In genomic region chr6:20931772-20932171, GRCh38 we compare ENCODE assay signal across 18 cellular contexts.
DNase-seq lines count a peak whose midpoint lies in the region; ATAC-seq, FAIRE-seq and TF ChIP-seq lines count a peak whose summit lies in the region.
"Had no signal": no experiment of that assay in that cellular context is flagged by ENCODE, and none has a peak within 500 bp of the region (broad histone marks: within the 10 kb centered on the region; RNA-seq: fewer than 3 reads in every experiment).

No MANE protein-coding gene starts in this region.

- no peak overlapping the region for H3K4me3 Mint-ChIP-seq in neural progenitor cell
- H3K4me3 Mint-ChIP-seq: B cell; CD8-positive, alpha-beta T cell; H9; HFFc6 had no signal

- BruUV-seq in Panc1 (replicated peaks; lab: Mats Ljungman, UMichigan), result no TSS peak

- no peaks in the 10 kb centered on the region for H3K79me2 ChIP-seq in neural progenitor cell (ENCODE audit: low read depth)

- no peaks in the 10 kb centered on the region for H3K27me3 ChIP-seq in Panc1 (ENCODE audit: control insufficient read depth, insufficient read depth, low read length)
- H3K27me3 ChIP-seq in neural progenitor cell, result no peaks in the 10 kb centered on the region
- H3K27me3 ChIP-seq: BLaER1 treated with 17β-estradiol and CSF1 and Interleukin-3, amounts not matched to agents 10 nM and 100 nM had no signal

- H3K4me3 ChIP-seq in Panc1 (ENCODE audit: low read depth in 2 of 2, low read length in 2 of 2) (no peak overlapping the region), neural progenitor cell (no peak overlapping the region)
- H3K4me3 ChIP-seq: BLaER1 treated with 17β-estradiol and CSF1 and Interleukin-3, amounts not matched to agents 10 nM and 100 nM; K562 had no signal

- peaks cover 31% of the 10 kb centered on the region for H3F3A ChIP-seq in neural progenitor cell (ENCODE audit: low read depth)

- H3K27ac ChIP-seq in Panc1 (ENCODE audit: low read length), result peak overlapping the region; percentile 7; the same call in 1 of the 2 replicates
- H3K27ac ChIP-seq in neural progenitor cell, result peak overlapping the region; percentile 94
- H3K27ac ChIP-seq: BLaER1 treated with 17β-estradiol and CSF1 and Interleukin-3, amounts not matched to agents 10 nM and 100 nM had no signal

- peak; percentile 53 for FAIRE-seq in D721Med (lab: Jason Lieb, UNC)
- FAIRE-seq: G401.6, GM12891, K562 had no signal

- H3K36me3 Mint-ChIP-seq in neural progenitor cell, result no peaks in the 10 kb centered on the region

- TF ChIP-seq CTCF in D721Med (IDR thresholded peaks at IDR 0.05; ENCODE audit: insufficient read depth, missing control alignments) (no peak), Panc1 (IDR thresholded peaks at IDR 0.05) (no peak), neural progenitor cell (IDR thresholded peaks at IDR 0.05) (no peak)

- H3K4me1 ChIP-seq in Panc1 (ENCODE audit: control insufficient read depth, insufficient read depth, low read length) (peaks cover 13% of the 10 kb centered on the region; the same call in 1 of the 2 replicates), neural progenitor cell (peaks cover 39% of the 10 kb centered on the region)
- H3K4me1 ChIP-seq: BLaER1 treated with 17β-estradiol and CSF1 and Interleukin-3, amounts not matched to agents 10 nM and 100 nM had no signal

- CTCF ChIA-PET in HEK293T (lab: Yijun Ruan, JAX) (interaction anchor here (0.6 kb wide), 1 partner anchor 242 kb away, joined by 3 read pairs; no protein-coding TSS in a partner anchor), Panc1 (lab: Charles Lee) (no interaction called here)

- no peak for DNase-seq in D721Med (ENCODE audit: insufficient read length, low spot score)
- no peak for DNase-seq in HEK293T (ENCODE audit: extremely low spot score)
- no peak for DNase-seq in Panc1 (ENCODE audit: low read depth, low spot score)
- no peak for DNase-seq in neural progenitor cell (ENCODE audit: low spot score)
- DNase-seq in SIG-M5 treated with dmso at 0.1 percent for 504 hours (lab: John Stamatoyannopoulos, UW; ENCODE audit: unreplicated experiment), result no peak
- no peak for DNase-seq in activated T-cell treated with anti-CD3 and anti-CD28 coated beads, Interleukin-2, amount 50 U/mL, for 48 hours
- DNase-seq: CD8-positive, alpha-beta T cell; GOT3; H9; HFFc6; IMR-90; Karpas-422 had no signal

- no peaks in the 10 kb centered on the region for H4K20me1 ChIP-seq in neural progenitor cell (ENCODE audit: low read depth)
- H4K20me1 ChIP-seq: BLaER1 treated with 17β-estradiol and CSF1 and Interleukin-3, amounts not matched to agents 10 nM and 100 nM had no signal

- H3K9me3 Mint-ChIP-seq in neural progenitor cell, result no peaks in the 10 kb centered on the region
- H3K9me3 Mint-ChIP-seq: CD8-positive, alpha-beta T cell; H9; HFFc6 had no signal

- in situ Hi-C loops in Panc1 (cut with HindIII; ENCODE audit: low pct_unique_long_range_greater_than_20kb, low sequenced_read_pairs), result no loop called here

- no peaks in the 10 kb centered on the region for H3K27me3 Mint-ChIP-seq in neural progenitor cell (ENCODE audit: insufficient read depth, low read depth)
- H3K27me3 Mint-ChIP-seq: B cell had no signal

- intact Hi-C loops in Panc1 (cut with micrococcal nuclease; ENCODE audit: unreplicated experiment), result no loop called here

- POLR2A ChIA-PET in HEK293T (lab: Yijun Ruan, JAX), result no interaction called here
- POLR2A ChIA-PET in Panc1 (lab: Charles Lee), result interaction anchor here (0.6 kb wide), 1 partner anchor 729 kb away, joined by 3 read pairs; no protein-coding TSS in a partner anchor

- H3K36me3 ChIP-seq in Panc1 (ENCODE audit: control insufficient read depth, insufficient read depth, low read length) (no peaks in the 10 kb centered on the region), neural progenitor cell (no peaks in the 10 kb centered on the region)
- H3K36me3 ChIP-seq: BLaER1 treated with 17β-estradiol and CSF1 and Interleukin-3, amounts not matched to agents 10 nM and 100 nM had no signal

- no peak overlapping the region for H2AFZ ChIP-seq in neural progenitor cell (replicated peaks)

- ATAC-seq in Panc1 (no peak), HG03159 (IDR thresholded peaks at IDR 0.05; ENCODE audit: unreplicated experiment) (no peak)
- ATAC-seq: CD8-positive, alpha-beta T cell; K562 had no signal

- H3K9me3 ChIP-seq in Panc1 (ENCODE audit: control insufficient read depth, insufficient read depth, low read depth, low read length) (no peaks in the 10 kb centered on the region), neural progenitor cell (ENCODE audit: low read depth) (no peaks in the 10 kb centered on the region)
- H3K9me3 ChIP-seq: BLaER1 treated with 17β-estradiol and CSF1 and Interleukin-3, amounts not matched to agents 10 nM and 100 nM had no signal

- no peak overlapping the region for H3K27ac Mint-ChIP-seq in neural progenitor cell
- H3K27ac Mint-ChIP-seq: B cell; CD8-positive, alpha-beta T cell; HFFc6 had no signal

- H3K9ac ChIP-seq in neural progenitor cell, result no peak overlapping the region
- H3K9ac ChIP-seq: BLaER1 treated with 17β-estradiol and CSF1 and Interleukin-3, amounts not matched to agents 10 nM and 100 nM had no signal

- H3K4me2 ChIP-seq in neural progenitor cell, result peak overlapping the region; percentile 51
- H3K4me2 ChIP-seq: BLaER1 treated with 17β-estradiol and CSF1 and Interleukin-3, amounts not matched to agents 10 nM and 100 nM had no signal

- peaks cover 12% of the 10 kb centered on the region for H3K4me1 Mint-ChIP-seq in neural progenitor cell
- H3K4me1 Mint-ChIP-seq: B cell had no signal

TF ChIP-seq in HEK293T, 16 proteins besides CTCF, POLR2A, EP300 and RAD21:
- TF ChIP-seq L3MBTL2 (conservative IDR thresholded peaks at IDR 0.05) (no peak), ELF4 (IDR thresholded peaks at IDR 0.05) (no peak), FOXA1 (IDR thresholded peaks at IDR 0.05) (no peak), CTBP1 (IDR thresholded peaks at IDR 0.05; ENCODE audit: borderline replicate concordance) (peak; percentile 36; the same call in 1 of the 2 replicates), LEF1 (IDR thresholded peaks at IDR 0.05; ENCODE audit: borderline replicate concordance) (0 out of 2 replicates have a peak, but pooled peaks have one; percentile 47), ZNF384 (IDR thresholded peaks at IDR 0.05) (no peak), SUZ12 (IDR thresholded peaks at IDR 0.05) (no peak), NFRKB (IDR thresholded peaks at IDR 0.05) (no peak), FOXK2 (IDR thresholded peaks at IDR 0.05) (no peak), FOXM1 (IDR thresholded peaks at IDR 0.05; ENCODE audit: borderline replicate concordance) (no peak), PKNOX1 (IDR thresholded peaks at IDR 0.05) (peak; percentile 69), ARNT (IDR thresholded peaks at IDR 0.05) (0 out of 2 replicates have a peak, but pooled peaks have one; percentile 6)
TF ChIP-seq in HEK293T: peak in this region for 4.
